In the genomic region with DNA sequence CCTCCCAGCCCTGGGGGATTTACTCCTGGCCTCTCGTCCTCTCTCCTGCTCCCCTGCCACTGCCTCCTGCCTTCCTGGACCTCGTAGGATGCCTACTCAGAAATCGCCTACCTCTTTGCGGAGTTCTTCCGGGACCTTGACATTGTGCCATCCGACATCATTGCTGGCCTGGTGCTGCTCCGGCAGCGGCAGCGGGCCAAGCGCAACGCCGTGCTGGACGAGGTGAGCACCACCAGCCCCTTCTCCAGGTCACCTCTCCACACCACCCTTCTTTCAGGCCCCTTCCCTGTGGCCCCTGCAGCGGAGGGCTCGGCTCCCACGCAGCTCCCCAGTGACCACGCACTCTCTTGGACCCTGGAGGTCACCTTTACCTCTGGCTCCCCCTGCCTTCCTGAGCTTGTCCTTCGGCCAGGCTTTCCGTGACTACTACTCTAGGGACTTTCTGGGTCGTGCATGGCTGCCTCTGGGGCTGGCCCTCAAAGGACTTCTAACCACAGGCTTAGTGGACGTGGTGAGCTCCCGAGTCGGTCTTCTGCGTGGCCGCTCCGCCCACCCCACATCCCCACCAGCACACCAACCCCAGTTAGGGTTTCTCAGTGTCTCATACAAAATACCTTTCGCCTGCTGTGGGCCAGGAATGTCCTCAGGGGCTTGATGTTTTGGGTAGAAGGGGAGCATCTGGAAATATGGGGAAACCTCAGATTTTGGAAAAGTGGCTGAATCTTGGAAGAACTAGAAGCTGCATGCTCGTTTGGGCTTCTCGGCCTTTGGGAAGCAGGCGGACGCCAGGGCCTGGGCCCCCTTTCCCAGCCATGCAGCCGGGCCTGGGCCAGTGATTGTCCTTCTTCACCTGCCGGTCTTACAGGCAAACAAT, we compare ENCODE assay signal across 17 cellular contexts. TPM values are rescaled to one million over a fixed set of nuclear protein-coding genes. Genes with fewer than 3 reads are reported as not detected.
A peak's percentile ranks its signal among the peaks of the same experiment; 100 is the strongest.
DNase-seq lines count a peak whose midpoint lies in the region; ATAC-seq, FAIRE-seq and TF ChIP-seq lines count a peak whose summit lies in the region.
"Had no signal": no experiment of that assay in that cellular context is flagged by ENCODE, and none has a peak within 500 bp of the region (broad histone marks: within the 10 kb centered on the region; RNA-seq: fewer than 3 reads in every experiment).

No MANE protein-coding gene starts in this region.

- 94% methylated on average over 28 of the region's 33 CpGs for WGBS in HepG2 (ENCODE audit: low lambda C conversion rate)
- 79% methylated on average over 9 of the region's 33 CpGs for WGBS in right lobe of liver (ENCODE audit: insufficient coverage, low coverage, low lambda C conversion rate, missing lambda C conversion rate)
- WGBS in adrenal gland, 4 donors, result 90 to 94% (median 92%) methylated on average over 29 to 33 of the region's 33 CpGs
- 95% methylated on average over 32 of the region's 33 CpGs for WGBS in suprapubic skin

- ATAC-seq in HepG2 (no peak), right lobe of liver (no peak), GM21367 (IDR thresholded peaks at IDR 0.05; ENCODE audit: unreplicated experiment) (no peak)

- H3K36me3 Mint-ChIP-seq in astrocyte (ENCODE audit: low read depth, unreplicated experiment), result peaks cover 18% of the 10 kb centered on the region
- H3K36me3 Mint-ChIP-seq: activated naive CD8-positive, alpha-beta T cell treated with anti-CD3 and anti-CD28 coated beads, Interleukin-2, amount 10 ng/mL, durations not matched to agents 7 days and 5 days; CD8-positive, alpha-beta memory T cell; type B pancreatic cell had no signal

- H4K20me1 ChIP-seq in HepG2 (ENCODE audit: insufficient read depth, low read length), result no peaks in the 10 kb centered on the region
- H4K20me1 ChIP-seq in astrocyte (ENCODE audit: insufficient read depth, low read length), result peaks cover 11% of the 10 kb centered on the region

- H3K9ac ChIP-seq in HepG2 (ENCODE audit: insufficient read depth, low read depth, low read length) (no peak overlapping the region), astrocyte (ENCODE audit: low read length) (no peak overlapping the region)

- no peak for FAIRE-seq in HepG2 (lab: Jason Lieb, UNC)
- no peak for FAIRE-seq in astrocyte (lab: Jason Lieb, UNC)

- no TSS peak for BruUV-seq in HepG2 (replicated peaks; lab: Mats Ljungman, UMichigan)

- H2AFZ ChIP-seq in HepG2 (ENCODE audit: low read length), result no peak overlapping the region
- H2AFZ ChIP-seq in astrocyte (ENCODE audit: low read depth, low read length), result no peak overlapping the region

- no peaks in the 10 kb centered on the region for H3K79me2 ChIP-seq in HepG2 (ENCODE audit: insufficient read depth, low read length)
- H3K79me2 ChIP-seq in astrocyte (ENCODE audit: insufficient read depth, low read length), result no peaks in the 10 kb centered on the region

- H3K4me3 Mint-ChIP-seq in astrocyte (ENCODE audit: unreplicated experiment), result peak overlapping the region; percentile 66
- H3K4me3 Mint-ChIP-seq: activated naive CD8-positive, alpha-beta T cell treated with anti-CD3 and anti-CD28 coated beads, Interleukin-2, amount 10 ng/mL, durations not matched to agents 7 days and 5 days; activated T-cell treated with anti-CD3 and anti-CD28 coated beads, Interleukin-2, amount 50 U/mL, for 24 hours; CD8-positive, alpha-beta memory T cell; neural crest cell; type B pancreatic cell had no signal

- H3K27ac ChIP-seq in HepG2 (ENCODE audit: extremely low read length, insufficient read depth, low read length) (no peak overlapping the region), right lobe of liver (no peak overlapping the region), astrocyte (ENCODE audit: low read depth, low read length) (no peak overlapping the region), adrenal gland (no peak overlapping the region), suprapubic skin (no peak overlapping the region)

- CTCF ChIA-PET in HepG2 (lab: Yijun Ruan, JAX; ENCODE audit: low intra/inter-chr PET ratio, low total read pairs), result no interaction called here

- no peak for DNase-seq in HepG2 (ENCODE audit: low spot score)
- no peak for DNase-seq in right lobe of liver
- no peak for DNase-seq in astrocyte (ENCODE audit: low read depth)
- peak; percentile 52 for DNase-seq in kidney glomerular epithelial cell (lab: John Stamatoyannopoulos, UW)
- no peak for DNase-seq in adrenal gland
- DNase-seq in suprapubic skin (ENCODE audit: low spot score in 2 of 2), result no peak
- DNase-seq in MV-4-11 (lab: John Stamatoyannopoulos, UW), result no peak
- DNase-seq: activated CD4-positive, alpha-beta T cell treated with anti-CD3 and anti-CD28 coated beads, Interleukin-2, amount 50 U/mL, for 48 hours; activated naive CD8-positive, alpha-beta T cell treated with anti-CD3 and anti-CD28 coated beads, Interleukin-2, amount 10 ng/mL, durations not matched to agents 7 days and 5 days; activated T-cell treated with anti-CD3 and anti-CD28 coated beads, Interleukin-2, amount 50 U/mL, for 24 hours; CD8-positive, alpha-beta memory T cell; NCI-H187 treated with DMSO at 0.1 percent for 48 hours; NCI-H526 treated with DMSO at 0.1 percent for 48 hours; stimulated activated CD4-positive, alpha-beta T cell treated with anti-CD3 and anti-CD28 coated beads, Interleukin-2, amount 100 ng/mL, for 48 hours had no signal

- H3K4me1 ChIP-seq in HepG2 (ENCODE audit: insufficient read depth, low read length), result no peaks in the 10 kb centered on the region
- H3K4me1 ChIP-seq in right lobe of liver, result no peaks in the 10 kb centered on the region
- H3K4me1 ChIP-seq in astrocyte (ENCODE audit: insufficient read depth, low read length), result peaks cover 47% of the 10 kb centered on the region
- peaks cover 0 to 5% of the 10 kb centered on the region in 2 donors for H3K4me1 ChIP-seq in adrenal gland (replicated peaks in 1 of 2)
- H3K4me1 ChIP-seq in suprapubic skin, result peaks cover 29% of the 10 kb centered on the region

- H3K27me3 ChIP-seq in HepG2 (ENCODE audit: control insufficient read depth in 1 of 2, insufficient read depth in 2 of 2, low read length in 2 of 2) (no peaks in the 10 kb centered on the region), right lobe of liver (no peaks in the 10 kb centered on the region), astrocyte (ENCODE audit: insufficient read depth, low read length) (no peaks in the 10 kb centered on the region), adrenal gland (no peaks in the 10 kb centered on the region), suprapubic skin (peaks cover 6% of the 10 kb centered on the region)

- no peak for TF ChIP-seq POLR2A in HepG2 (IDR thresholded peaks at IDR 0.05; ENCODE audit: insufficient read depth in 1 of 2, low read depth in 2 of 2, low read length in 2 of 2)
- TF ChIP-seq POLR2A in right lobe of liver (IDR thresholded peaks at IDR 0.05), result no peak
- TF ChIP-seq POLR2A in adrenal gland (IDR thresholded peaks at IDR 0.05), result no peak
- no peak for TF ChIP-seq POLR2A in suprapubic skin (IDR thresholded peaks at IDR 0.05)

- H3K36me3 ChIP-seq in HepG2 (replicated peaks in 1 of 2; ENCODE audit: control insufficient read depth in 1 of 2, insufficient read depth in 2 of 2, low read length in 2 of 2) (peaks cover 17 to 43% of the 10 kb centered on the region in 2 experiments), right lobe of liver (no peaks in the 10 kb centered on the region), astrocyte (ENCODE audit: insufficient read depth, low read length) (peaks cover 4% of the 10 kb centered on the region), adrenal gland (replicated peaks in 1 of 2) (no peaks in the 10 kb centered on the region), suprapubic skin (peaks cover 13% of the 10 kb centered on the region)

- H3K27ac Mint-ChIP-seq in astrocyte (ENCODE audit: unreplicated experiment), result peak overlapping the region; percentile 88
- H3K27ac Mint-ChIP-seq: activated naive CD8-positive, alpha-beta T cell treated with anti-CD3 and anti-CD28 coated beads, Interleukin-2, amount 10 ng/mL, durations not matched to agents 7 days and 5 days; activated T-cell treated with anti-CD3 and anti-CD28 coated beads, Interleukin-2, amount 50 U/mL, for 24 hours; CD8-positive, alpha-beta memory T cell; type B pancreatic cell had no signal

- no peak for TF ChIP-seq RAD21 in HepG2 (CRISPR knock-in tag; IDR thresholded peaks at IDR 0.05)

- TF ChIP-seq CTCF in HepG2 (CRISPR knock-in tag; IDR thresholded peaks at IDR 0.05) (peak; percentile 27; the same call in 1 of the 2 replicates), right lobe of liver (IDR thresholded peaks at IDR 0.05) (no peak), astrocyte (IDR thresholded peaks at IDR 0.05; ENCODE audit: insufficient read depth, low read depth, low read length) (no peak), adrenal gland (IDR thresholded peaks at IDR 0.05) (no peak), suprapubic skin (IDR thresholded peaks at IDR 0.05) (no peak)

- H3K4me2 ChIP-seq in HepG2 (ENCODE audit: low read depth, low read length) (no peak overlapping the region), astrocyte (ENCODE audit: low read length) (peak overlapping the region; percentile 25)

- peaks cover 2% of the 10 kb centered on the region for H3K27me3 Mint-ChIP-seq in astrocyte (ENCODE audit: low read depth, unreplicated experiment)
- H3K27me3 Mint-ChIP-seq: activated naive CD8-positive, alpha-beta T cell treated with anti-CD3 and anti-CD28 coated beads, Interleukin-2, amount 10 ng/mL, durations not matched to agents 7 days and 5 days; activated T-cell treated with anti-CD3 and anti-CD28 coated beads, Interleukin-2, amount 50 U/mL, for 24 hours; type B pancreatic cell had no signal

- TF ChIP-seq EP300 in HepG2 (IDR thresholded peaks at IDR 0.05; ENCODE audit: low read depth in 2 of 2, low read length in 2 of 2) (no peak), HepG2 (CRISPR knock-in tag; IDR thresholded peaks at IDR 0.05; ENCODE audit: borderline replicate concordance) (no peak), suprapubic skin (IDR thresholded peaks at IDR 0.05) (no peak)

- intact Hi-C loops in HepG2 (cut with micrococcal nuclease; ENCODE audit: unreplicated experiment), result no loop called here
- intact Hi-C loops in right lobe of liver (cut with DNase I), result no loop called here
- intact Hi-C loops in adrenal gland (cut with DNase I), result no loop called here

- POLR2A ChIA-PET in HepG2 (lab: Yijun Ruan, JAX), result no interaction called here

- no peaks in the 10 kb centered on the region for H3K9me3 Mint-ChIP-seq in astrocyte (ENCODE audit: unreplicated experiment)
- H3K9me3 Mint-ChIP-seq: activated naive CD8-positive, alpha-beta T cell treated with anti-CD3 and anti-CD28 coated beads, Interleukin-2, amount 10 ng/mL, durations not matched to agents 7 days and 5 days; activated T-cell treated with anti-CD3 and anti-CD28 coated beads, Interleukin-2, amount 50 U/mL, for 24 hours; CD8-positive, alpha-beta memory T cell; neural crest cell; type B pancreatic cell had no signal

- in situ Hi-C loops in HepG2 (cut with HindIII; ENCODE audit: extremely low pct_ligation_motif_present, low pct_unique_long_range_greater_than_20kb), result no loop called here

- peaks cover 25% of the 10 kb centered on the region for H3K4me1 Mint-ChIP-seq in astrocyte (ENCODE audit: low read depth, unreplicated experiment)

- H3K9me3 ChIP-seq in HepG2 (ENCODE audit: low read length) (no peaks in the 10 kb centered on the region), right lobe of liver (no peaks in the 10 kb centered on the region), astrocyte (ENCODE audit: insufficient read depth, low read depth, low read length) (no peaks in the 10 kb centered on the region), adrenal gland (replicated peaks in 1 of 3) (no peaks in the 10 kb centered on the region), suprapubic skin (no peaks in the 10 kb centered on the region)

- no peak overlapping the region for H3K4me3 ChIP-seq in HepG2 (replicated peaks in 1 of 3; ENCODE audit: insufficient read depth in 1 of 3, low read depth in 2 of 3, low read length in 3 of 3)
- no peak overlapping the region for H3K4me3 ChIP-seq in right lobe of liver
- no peak overlapping the region for H3K4me3 ChIP-seq in astrocyte (ENCODE audit: insufficient read depth, low read depth, low read length)
- no peak overlapping the region for H3K4me3 ChIP-seq in adrenal gland
- no peak overlapping the region for H3K4me3 ChIP-seq in suprapubic skin

RNA-seq across cellular contexts. Expression of a gene that starts 24.1 kb away (rescaled TPM):
- 7.9 and 10.2 TPM in 2 replicates for total RNA-seq in HepG2 (2016; rRNA removed; fragmentation: Illumina TruSeq; extraction: Trizol)
- 6.6 and 7.4 TPM in 2 replicates for total RNA-seq in HepG2 (2016; cell fraction: cytosol; rRNA removed; fragmentation: Illumina TruSeq; extraction: Trizol; ENCODE audit: low read depth)
- 6.8 and 10.3 TPM in 2 replicates for total RNA-seq in HepG2 (2016; cell fraction: insoluble cytoplasmic fraction; rRNA removed; fragmentation: Illumina TruSeq; extraction: Trizol)
- total RNA-seq in HepG2 (2016; cell fraction: membrane; rRNA removed; fragmentation: Illumina TruSeq; extraction: Trizol), result 8.2 and 8.5 TPM in 2 replicates
- total RNA-seq in HepG2 (2016; cell fraction: nucleus; rRNA removed; fragmentation: Illumina TruSeq; extraction: Trizol), result 16.7 and 20.6 TPM in 2 replicates
- 25.9 and 33.2 TPM in 2 replicates for polyA plus RNA-seq in HepG2 (2011; rRNA removed)
- polyA plus RNA-seq in HepG2 (2011; cell fraction: cytosol; rRNA removed), result 17.4 and 19.1 TPM in 2 replicates
- polyA plus RNA-seq in HepG2 (2011; cell fraction: nucleus; rRNA removed), result 140 and 154 TPM in 2 replicates
- polyA plus RNA-seq in HepG2 (2012), result 27.5 and 41.4 TPM in 2 replicates
- polyA plus RNA-seq in HepG2 (2016; cell fraction: cytosol; fragmentation: Illumina TruSeq; extraction: Trizol; ENCODE audit: low read depth), result 1.8 and 2.1 TPM in 2 replicates
- polyA plus RNA-seq in HepG2 (2016; cell fraction: insoluble cytoplasmic fraction; fragmentation: Illumina TruSeq; extraction: Trizol; ENCODE audit: low read depth), result 12.8 and 17.2 TPM in 2 replicates
- polyA plus RNA-seq in HepG2 (2016; cell fraction: membrane; fragmentation: Illumina TruSeq; extraction: Trizol; ENCODE audit: low read depth), result 5.7 and 6.2 TPM in 2 replicates
- 69.8 and 76.1 TPM in 2 replicates for polyA plus RNA-seq in HepG2 (2016; cell fraction: nucleus; fragmentation: Illumina TruSeq; extraction: Trizol; ENCODE audit: insufficient read depth, low read depth)
- polyA minus RNA-seq in HepG2 (2011; rRNA and poly(A)+ RNA removed; ENCODE audit: low replicate concordance), result 2.9 and 52.2 TPM in 2 replicates
- 27.3 and 36.7 TPM in 2 replicates for polyA minus RNA-seq in HepG2 (2011; cell fraction: cytosol; rRNA and poly(A)+ RNA removed)
- polyA minus RNA-seq in HepG2 (2011; cell fraction: nucleus; rRNA and poly(A)+ RNA removed), result 39.0 and 39.4 TPM in 2 replicates
- total RNA-seq in right lobe of liver, result 10 to 100 TPM in 5 of 6 experiments, 1 to 10 TPM in 1; 7.6 to 16.4 (median 11.6) TPM
- 39.5 and 53.9 TPM in 2 replicates for total RNA-seq in astrocyte
- total RNA-seq in adrenal gland, result 1 to 10 TPM in 3 of 8 donors, under 1 TPM in 5; 0.13 to 2.6 (median 0.67) TPM
- polyA plus RNA-seq in adrenal gland, result 1 to 10 TPM in 2 of 3 donors, under 1 TPM in 1; 0.61 to 1.4 (median 1.1) TPM
- 1 to 10 TPM in 1 of 4 donors, under 1 TPM in 3; 0.24 to 2.8 (median 0.83) TPM for total RNA-seq in suprapubic skin

RNA-seq across cellular contexts. Expression of a gene that starts 48.1 kb away (rescaled TPM):
- 2.3 and 3.9 TPM in 2 replicates for total RNA-seq in HepG2 (2016; rRNA removed; fragmentation: Illumina TruSeq; extraction: Trizol)
- total RNA-seq in HepG2 (2016; cell fraction: cytosol; rRNA removed; fragmentation: Illumina TruSeq; extraction: Trizol; ENCODE audit: low read depth), result 0.61 and 0.88 TPM in 2 replicates
- total RNA-seq in HepG2 (2016; cell fraction: insoluble cytoplasmic fraction; rRNA removed; fragmentation: Illumina TruSeq; extraction: Trizol), result 2.1 and 3.9 TPM in 2 replicates
- total RNA-seq in HepG2 (2016; cell fraction: membrane; rRNA removed; fragmentation: Illumina TruSeq; extraction: Trizol), result 2.2 and 2.4 TPM in 2 replicates
- 4.9 and 6.5 TPM in 2 replicates for total RNA-seq in HepG2 (2016; cell fraction: nucleus; rRNA removed; fragmentation: Illumina TruSeq; extraction: Trizol)
- 2.6 and 3.3 TPM in 2 replicates for polyA plus RNA-seq in HepG2 (2011; rRNA removed)
- 1.5 and 2.1 TPM in 2 replicates for polyA plus RNA-seq in HepG2 (2011; cell fraction: cytosol; rRNA removed)
- 12.4 and 14.2 TPM in 2 replicates for polyA plus RNA-seq in HepG2 (2011; cell fraction: nucleus; rRNA removed)
- polyA plus RNA-seq in HepG2 (2012), result 2.6 and 5.3 TPM in 2 replicates
- polyA plus RNA-seq in HepG2 (2016; cell fraction: cytosol; fragmentation: Illumina TruSeq; extraction: Trizol; ENCODE audit: low read depth), result 0.45 and 0.67 TPM in 2 replicates
- polyA plus RNA-seq in HepG2 (2016; cell fraction: insoluble cytoplasmic fraction; fragmentation: Illumina TruSeq; extraction: Trizol; ENCODE audit: low read depth), result 2.5 and 3.0 TPM in 2 replicates
- 1.5 and 1.9 TPM in 2 replicates for polyA plus RNA-seq in HepG2 (2016; cell fraction: membrane; fragmentation: Illumina TruSeq; extraction: Trizol; ENCODE audit: low read depth)
- polyA plus RNA-seq in HepG2 (2016; cell fraction: nucleus; fragmentation: Illumina TruSeq; extraction: Trizol; ENCODE audit: insufficient read depth, low read depth), result 14.4 and 14.8 TPM in 2 replicates
- polyA minus RNA-seq in HepG2 (2011; rRNA and poly(A)+ RNA removed; ENCODE audit: low replicate concordance), result 2.0 and 8.0 TPM in 2 replicates
- 2.2 and 3.0 TPM in 2 replicates for polyA minus RNA-seq in HepG2 (2011; cell fraction: cytosol; rRNA and poly(A)+ RNA removed)
- polyA minus RNA-seq in HepG2 (2011; cell fraction: nucleus; rRNA and poly(A)+ RNA removed), result 4.6 TPM in 2 replicates
- total RNA-seq in right lobe of liver, result 1 to 10 TPM in 2 of 6 experiments, under 1 TPM in 4; 0.33 to 5.5 (median 0.79) TPM
- total RNA-seq in astrocyte, result 5.5 and 5.6 TPM in 2 replicates
- total RNA-seq in adrenal gland, result 1 to 10 TPM; 1.0 to 4.2 (median 3.2) TPM
- polyA plus RNA-seq in adrenal gland, result 1 to 10 TPM in 2 of 3 donors, under 1 TPM in 1; 0.81 to 2.7 (median 1.5) TPM
- total RNA-seq in suprapubic skin, result 1 to 10 TPM in 1 of 4 donors, under 1 TPM in 3; 0.64 to 1.2 (median 0.87) TPM
- polyA plus RNA-seq: CD8-positive, alpha-beta memory T cell had no signal
